ENCODE assay signal across 1 cellular context in genomic region chr7:135557455-135558336, GRCh38.
A peak's percentile ranks its signal among the peaks of the same experiment; 100 is the strongest.
TF ChIP-seq lines count a peak whose summit lies in the region.

NUP205 (plus strand) TSS chr7:135557917; CDS start chr7:135557945, 28 bp downstream.

TF ChIP-seq in K562, 482 proteins besides CTCF, POLR2A, EP300 and RAD21 (continued from another document and continues in another):
- peak; percentile 88 for TF ChIP-seq ZNF592 (IDR thresholded peaks at IDR 0.05)
- TF ChIP-seq ZZZ3 (IDR thresholded peaks at IDR 0.05), result peak; percentile 84; the same call in 1 of the 2 replicates
- no peak for TF ChIP-seq TEAD2 (tag; IDR thresholded peaks at IDR 0.05)
- no peak for TF ChIP-seq SNIP1 (IDR thresholded peaks at IDR 0.05; ENCODE audit: low read depth)
- TF ChIP-seq GTF2E2 (tag; IDR thresholded peaks at IDR 0.05), result peak; percentile 99
- TF ChIP-seq ARID3B (CRISPR knock-in tag; IDR thresholded peaks at IDR 0.05; ENCODE audit: borderline replicate concordance), result peak; percentile 93; the same call in 1 of the 2 replicates
- TF ChIP-seq IFI16 (CRISPR knock-in tag; IDR thresholded peaks at IDR 0.05), result no peak
- peak in 1 of 2 experiments; percentile 91; a peak in 1 of 4 replicates for TF ChIP-seq BCLAF1 (IDR thresholded peaks at IDR 0.05; ENCODE audit: borderline replicate concordance in 1 of 2, control insufficient read depth in 1 of 2, low read depth in 2 of 2, low read length in 1 of 2)
- TF ChIP-seq EWSR1 (IDR thresholded peaks at IDR 0.05; ENCODE audit: borderline replicate concordance, low read depth, partially characterized antibody), result no peak
- TF ChIP-seq THRB (CRISPR knock-in tag; conservative IDR thresholded peaks at IDR 0.05), result 0 out of 2 replicates have a peak, but pooled peaks have one; percentile 91
- TF ChIP-seq MXI1 (IDR thresholded peaks at IDR 0.05; ENCODE audit: low read depth, low read length), result peak; percentile 42
- TF ChIP-seq NONO (IDR thresholded peaks at IDR 0.05; ENCODE audit: low read depth in 2 of 2, low read length in 1 of 2), result no peak
- no peak for TF ChIP-seq SFPQ (IDR thresholded peaks at IDR 0.05; ENCODE audit: low read depth, low read length)
- peak; percentile 50; the same call in 1 of the 2 replicates for TF ChIP-seq HEY1 (CRISPR knock-in tag; IDR thresholded peaks at IDR 0.05; ENCODE audit: borderline replicate concordance)
- TF ChIP-seq NR0B1 (IDR thresholded peaks at IDR 0.05; ENCODE audit: partially characterized antibody), result no peak
- 0 out of 2 replicates have a peak, but pooled peaks have one; percentile 85 for TF ChIP-seq TRIM25 (IDR thresholded peaks at IDR 0.05; ENCODE audit: borderline replicate concordance)
- no peak for TF ChIP-seq E4F1 (CRISPR knock-in tag; IDR thresholded peaks at IDR 0.05; ENCODE audit: borderline replicate concordance)
- TF ChIP-seq ZNF24 (IDR thresholded peaks at IDR 0.05), result no peak
- TF ChIP-seq AFF1 (IDR thresholded peaks at IDR 0.05; ENCODE audit: low read depth in 1 of 2, partially characterized antibody in 2 of 2), result peak; percentile 60 to 91
- TF ChIP-seq THAP12 (CRISPR knock-in tag; IDR thresholded peaks at IDR 0.05), result peak; percentile 79
